17 cellular contexts compared by ENCODE assay signal in genomic region chr20:64010711-64011237, GRCh38. TPM values are rescaled to one million over a fixed set of nuclear protein-coding genes. Genes with fewer than 3 reads are reported as not detected.
A peak's percentile ranks its signal among the peaks of the same experiment; 100 is the strongest.
DNase-seq lines count a peak whose midpoint lies in the region; ATAC-seq, FAIRE-seq and TF ChIP-seq lines count a peak whose summit lies in the region.
"Had no signal": no experiment of that assay in that cellular context is flagged by ENCODE, and none has a peak within 500 bp of the region (broad histone marks: within the 10 kb centered on the region; RNA-seq: fewer than 3 reads in every experiment).

No MANE protein-coding gene starts in this region.

- peak overlapping the region; percentile 76 for H3K27ac Mint-ChIP-seq in activated T-cell treated with anti-CD3 and anti-CD28 coated beads, Interleukin-2, amount 50 U/mL, for 24 hours
- H3K27ac Mint-ChIP-seq in stimulated activated naive CD8-positive, alpha-beta T cell treated with anti-CD3 and anti-CD28 coated beads, Interleukin-15, amount 100 ng/mL, for 72 hours = peak overlapping the region in 1 of 2 donors; percentile 37

- RAD21 ChIA-PET in GM12878 (lab: Charles Lee; ENCODE audit: unreplicated experiment) = interaction anchor here (1.2 to 1.3 kb wide), 2 partner anchors 26 to 45 kb away, joined by 4 read pairs; no protein-coding TSS in a partner anchor

- in situ Hi-C loops in GM12878 (cut with MboI) = no loop called here

- H3K9me3 Mint-ChIP-seq in activated T-cell treated with anti-CD3 and anti-CD28 coated beads, Interleukin-2, amount 50 U/mL, for 24 hours = peaks cover 8% of the 10 kb centered on the region
- H3K9me3 Mint-ChIP-seq in stimulated activated naive CD8-positive, alpha-beta T cell treated with anti-CD3 and anti-CD28 coated beads, Interleukin-15, amount 100 ng/mL, for 72 hours = peaks cover 5 to 20% of the 10 kb centered on the region in 2 donors

- no peaks in the 10 kb centered on the region for H3K27me3 Mint-ChIP-seq in activated T-cell treated with anti-CD3 and anti-CD28 coated beads, Interleukin-2, amount 50 U/mL, for 24 hours
- H3K27me3 Mint-ChIP-seq in stimulated activated naive CD8-positive, alpha-beta T cell treated with anti-CD3 and anti-CD28 coated beads, Interleukin-15, amount 100 ng/mL, for 72 hours = no peaks in the 10 kb centered on the region

- TF ChIP-seq EP300 in GM12878 (IDR thresholded peaks at IDR 0.05; ENCODE audit: borderline replicate concordance in 1 of 2, control insufficient read depth in 1 of 2, low read depth in 2 of 2, low read length in 2 of 2) = 0 out of 4 replicates have a peak, but pooled peaks of 1 of the 2 experiments have one; percentile 42

- BruUV-seq in GM12878 (replicated peaks; lab: Mats Ljungman, UMichigan) = no TSS peak

- CTCF ChIA-PET in GM12878 (lab: Yijun Ruan, JAX) = interaction anchor here (0.8 to 1.3 kb wide), 3 partner anchors 26 to 46 kb away, joined by 3 to 5 read pairs (median 3); partner anchors contain the start of gene PRPF6

- H3K9ac ChIP-seq in GM12878 (ENCODE audit: control insufficient read depth, insufficient read depth, low read length) = peak overlapping the region; percentile 36; the same call in 1 of the 2 replicates

- H3K36me3 ChIP-seq in GM12878 (ENCODE audit: control insufficient read depth in 2 of 2, insufficient read depth in 2 of 2, low read length in 1 of 2) = peaks cover 38 to 59% of the 10 kb centered on the region in 2 experiments

- ATAC-seq in HG03097 (IDR thresholded peaks at IDR 0.05; ENCODE audit: low FRiP score, unreplicated experiment) (peak; percentile 52), GM12878 (peak; percentile 76)
- ATAC-seq in stimulated activated naive CD8-positive, alpha-beta T cell treated with anti-CD3 and anti-CD28 coated beads, Interleukin-15, amount 100 ng/mL, for 72 hours = peak; percentile 71
- ATAC-seq: body of pancreas had no signal

- intact Hi-C loops in GM12878 (cut with micrococcal nuclease; ENCODE audit: unreplicated experiment) = loop anchor here (1.0 kb wide), 1 partner anchor 29 kb away; the partner anchor contains the start of gene PRPF6

- peak; percentile 71 for FAIRE-seq in GM12878 (lab: Jason Lieb, UNC)
- FAIRE-seq: kidney had no signal

- TF ChIP-seq RAD21 in GM12878 (IDR thresholded peaks at IDR 0.05; ENCODE audit: insufficient read depth, low read depth, low read length) = no peak

- no peak overlapping the region for H2AFZ ChIP-seq in GM12878 (ENCODE audit: control insufficient read depth, low read depth, low read length)

- 62% methylated on average over 8 of the region's 8 CpGs for WGBS in GM12878 (ENCODE audit: insufficient coverage, insufficient replicate concordance, low lambda C conversion rate, missing lambda C conversion rate)

- no peaks in the 10 kb centered on the region for H4K20me1 ChIP-seq in GM12878 (ENCODE audit: control insufficient read depth, insufficient read depth)

- SMC1A ChIA-PET in GM12878 (lab: Charles Lee; ENCODE audit: uncharacterized antibody, unreplicated experiment) = interaction anchor here (0.6 to 1.6 kb wide), 4 partner anchors 21 to 47 kb away, joined by 3 to 15 read pairs (median 7); partner anchors contain the start of genes C20orf204, PRPF6 and SAMD10

- TF ChIP-seq CTCF in GM12878 (IDR thresholded peaks at IDR 0.05 in 2 of 3, conservative IDR thresholded peaks at IDR 0.05 in 1 of 3; ENCODE audit: control insufficient read depth in 2 of 3, extremely low read depth in 1 of 3, insufficient read depth in 1 of 3, low read depth in 3 of 3, low read length in 3 of 3) = no peak

- peaks cover 85% of the 10 kb centered on the region for H3K36me3 Mint-ChIP-seq in activated T-cell treated with anti-CD3 and anti-CD28 coated beads, Interleukin-2, amount 50 U/mL, for 24 hours (ENCODE audit: low read depth)

- no peak overlapping the region for H3K4me3 Mint-ChIP-seq in activated T-cell treated with anti-CD3 and anti-CD28 coated beads, Interleukin-2, amount 50 U/mL, for 24 hours
- peak overlapping the region; percentile 24 to 68 for H3K4me3 Mint-ChIP-seq in stimulated activated naive CD8-positive, alpha-beta T cell treated with anti-CD3 and anti-CD28 coated beads, Interleukin-15, amount 100 ng/mL, for 72 hours

- H3K27me3 ChIP-seq in GM12878 (replicated peaks in 1 of 2; ENCODE audit: control insufficient read depth in 2 of 2, insufficient read depth in 2 of 2, low read length in 1 of 2) = no peaks in the 10 kb centered on the region
- H3K27me3 ChIP-seq: body of pancreas, MG63, SJCRH30, spleen, testis had no signal

- peaks cover 9% of the 10 kb centered on the region for H3K79me2 ChIP-seq in GM12878 (ENCODE audit: control insufficient read depth, insufficient read depth, low read length)

- peak overlapping the region; percentile 94 for H3K27ac ChIP-seq in GM12878 (ENCODE audit: control insufficient read depth, insufficient read depth)
- H3K27ac ChIP-seq: body of pancreas, SJCRH30, testis had no signal

- peaks cover 52% of the 10 kb centered on the region for H3K9me3 ChIP-seq in GM12878 (replicated peaks; ENCODE audit: control insufficient read depth, insufficient read depth, low read length)
- H3K9me3 ChIP-seq: body of pancreas, testis had no signal

- H3K4me1 ChIP-seq in GM12878 (ENCODE audit: control insufficient read depth, insufficient read depth, low read length) = peaks cover 27% of the 10 kb centered on the region
- H3K4me1 ChIP-seq: body of pancreas, SJCRH30, testis had no signal

- POLR2A ChIA-PET in GM12878 (lab: Charles Lee) = interaction anchor here (1.0 kb wide), 1 partner anchor 26 kb away, joined by 3 read pairs; no protein-coding TSS in a partner anchor

- no peak for TF ChIP-seq POLR2A in GM12878 (IDR thresholded peaks at IDR 0.05; ENCODE audit: low read depth, low read length)

- DNase-seq in activated T-cell treated with anti-CD3 and anti-CD28 coated beads, Interleukin-2, amount 50 U/mL, for 24 hours = no peak
- DNase-seq in activated T-cell treated with anti-CD3 and anti-CD28 coated beads, Interleukin-2, amount 50 U/mL, for 48 hours = no peak
- DNase-seq in GM12878 (ENCODE audit: low read depth, low spot score) (peak; percentile 31), DMS79 (lab: John Stamatoyannopoulos, UW) (no peak), OCI-M1 (lab: John Stamatoyannopoulos, UW) (no peak)
- peak in 1 of 2 donors; percentile 33 for DNase-seq in stimulated activated naive CD8-positive, alpha-beta T cell treated with anti-CD3 and anti-CD28 coated beads, Interleukin-15, amount 100 ng/mL, for 72 hours
- no peak for DNase-seq in stimulated activated naive CD4-positive, alpha-beta T cell treated with Interleukin-2 at 50 U/mL for 16 hours (lab: John Stamatoyannopoulos, UW)
- DNase-seq: body of pancreas, kidney, MG63, midbrain, SJCRH30, spleen, testis had no signal

- H3K4me2 ChIP-seq in GM12878 (ENCODE audit: control insufficient read depth, insufficient read depth) = no peak overlapping the region

- peaks cover 36% of the 10 kb centered on the region for H3K4me1 Mint-ChIP-seq in activated T-cell treated with anti-CD3 and anti-CD28 coated beads, Interleukin-2, amount 50 U/mL, for 24 hours (ENCODE audit: low read depth)
- H3K4me1 Mint-ChIP-seq in stimulated activated naive CD8-positive, alpha-beta T cell treated with anti-CD3 and anti-CD28 coated beads, Interleukin-15, amount 100 ng/mL, for 72 hours = peaks cover 42% of the 10 kb centered on the region

- no peak overlapping the region for H3K4me3 ChIP-seq in GM12878
- H3K4me3 ChIP-seq: body of pancreas, MG63, SJCRH30, testis had no signal

RNA-seq across cellular contexts. Expression of gene C20orf204, which starts 25.2 kb away (rescaled TPM):
- 125 and 143 TPM in 2 replicates for total RNA-seq in GM12878 (2013; cell fraction: nucleolus; rRNA removed)
- 32.4 and 39.5 TPM in 2 replicates for total RNA-seq in GM12878 (2014; rRNA removed)
- 3.6 and 4.4 TPM in 2 replicates for total RNA-seq in GM12878 (2014; rRNA removed; fragmentation: Illumina TruSeq; extraction: Trizol)
- total RNA-seq in GM12878 (2021) = 49.1 and 56.0 TPM in 2 replicates
- 4.1 TPM for polyA plus RNA-seq in GM12878 (2011; ENCODE audit: low read depth)
- 2.9 and 6.9 TPM in 2 replicates for polyA plus RNA-seq in GM12878 (2011; rRNA removed)
- polyA plus RNA-seq in GM12878 (2011; cell fraction: cytosol; rRNA removed) = 13.5 and 27.8 TPM in 2 replicates
- polyA plus RNA-seq in GM12878 (2011; cell fraction: nucleus; rRNA removed) = 95.3 and 97.7 TPM in 2 replicates
- 23.6 and 27.4 TPM in 2 replicates for polyA plus RNA-seq in GM12878 (2012)
- 0.48 and 1.6 TPM in 2 replicates for polyA plus RNA-seq in GM12878 (2014; fragmentation: Illumina TruSeq; extraction: Trizol)
- polyA plus RNA-seq in GM12878 (2014; fragmentation: Nextera tagmentation; extraction: Ambion mirVana) = under 1 TPM; 0.24 to 0.38 TPM
- polyA plus RNA-seq in GM12878 (2014; rRNA removed) = 37.1 and 42.9 TPM in 2 replicates
- polyA plus RNA-seq in GM12878 (2016; fragmentation: Nextera tagmentation; extraction: Ambion mirVana) = 10 to 100 TPM; 17.9 to 20.4 TPM
- 2.6 and 8.0 TPM in 2 replicates for polyA minus RNA-seq in GM12878 (2011; rRNA and poly(A)+ RNA removed)
- 5.6 and 6.0 TPM in 2 replicates for polyA minus RNA-seq in GM12878 (2011; cell fraction: cytosol; rRNA and poly(A)+ RNA removed)
- 20.7 and 27.4 TPM in 2 replicates for polyA minus RNA-seq in GM12878 (2011; cell fraction: nucleus; rRNA and poly(A)+ RNA removed)

RNA-seq across cellular contexts. Expression of gene PRPF6, which starts 29.8 kb away (rescaled TPM):
- 134 and 156 TPM in 2 replicates for total RNA-seq in GM12878 (2013; cell fraction: nucleolus; rRNA removed)
- total RNA-seq in GM12878 (2014; rRNA removed) = 57.6 and 62.5 TPM in 2 replicates
- 66.1 and 72.2 TPM in 2 replicates for total RNA-seq in GM12878 (2014; rRNA removed; fragmentation: Illumina TruSeq; extraction: Trizol)
- total RNA-seq in GM12878 (2021) = 100 and 102 TPM in 2 replicates
- polyA plus RNA-seq in GM12878 (2011; ENCODE audit: low read depth) = 52.6 TPM
- polyA plus RNA-seq in GM12878 (2011; rRNA removed) = 33.4 and 52.7 TPM in 2 replicates
- polyA plus RNA-seq in GM12878 (2011; cell fraction: cytosol; rRNA removed) = 56.1 and 59.7 TPM in 2 replicates
- polyA plus RNA-seq in GM12878 (2011; cell fraction: nucleus; rRNA removed) = 68.3 and 113 TPM in 2 replicates
- 74.7 and 84.6 TPM in 2 replicates for polyA plus RNA-seq in GM12878 (2012)
- polyA plus RNA-seq in GM12878 (2014; fragmentation: Illumina TruSeq; extraction: Trizol) = 53.4 and 73.9 TPM in 2 replicates
- 10 to 100 TPM in 1 of 2 experiments, 1 to 10 TPM in 1; 5.0 to 10.7 TPM for polyA plus RNA-seq in GM12878 (2014; fragmentation: Nextera tagmentation; extraction: Ambion mirVana)
- 70.4 and 71.9 TPM in 2 replicates for polyA plus RNA-seq in GM12878 (2014; rRNA removed)
- 100 to 1,000 TPM in 1 of 2 experiments, 10 to 100 TPM in 1; 97.9 to 102 TPM for polyA plus RNA-seq in GM12878 (2016; fragmentation: Nextera tagmentation; extraction: Ambion mirVana)
- 56.6 and 60.4 TPM in 2 replicates for polyA minus RNA-seq in GM12878 (2011; rRNA and poly(A)+ RNA removed)
- 25.3 and 31.2 TPM in 2 replicates for polyA minus RNA-seq in GM12878 (2011; cell fraction: cytosol; rRNA and poly(A)+ RNA removed)
- polyA minus RNA-seq in GM12878 (2011; cell fraction: nucleus; rRNA and poly(A)+ RNA removed) = 22.7 and 36.7 TPM in 2 replicates

RNA-seq across cellular contexts. Expression of gene SAMD10, which starts 31.3 kb away (rescaled TPM):
- 118 and 125 TPM in 2 replicates for total RNA-seq in GM12878 (2013; cell fraction: nucleolus; rRNA removed)
- total RNA-seq in GM12878 (2014; rRNA removed) (20.2 and 23.9 TPM in 2 replicates), GM12878 (2014; rRNA removed; fragmentation: Illumina TruSeq; extraction: Trizol) (7.3 and 9.1 TPM in 2 replicates), GM12878 (2021) (42.1 and 42.7 TPM in 2 replicates)
- polyA plus RNA-seq in GM12878 (2011; ENCODE audit: low read depth) = 26.5 TPM
- polyA plus RNA-seq in GM12878 (2011; rRNA removed) (14.1 and 28.4 TPM in 2 replicates), GM12878 (2014; fragmentation: Illumina TruSeq; extraction: Trizol) (4.7 and 16.3 TPM in 2 replicates), GM12878 (2014; fragmentation: Nextera tagmentation; extraction: Ambion mirVana) (1 to 10 TPM; 1.3 to 3.5 TPM), GM12878 (2014; rRNA removed) (51.4 and 52.0 TPM in 2 replicates), GM12878 (2016; fragmentation: Nextera tagmentation; extraction: Ambion mirVana) (10 to 100 TPM; 16.1 to 19.5 TPM)
- 45.8 and 64.7 TPM in 2 replicates for polyA plus RNA-seq in GM12878 (2011; cell fraction: cytosol; rRNA removed)
- polyA plus RNA-seq in GM12878 (2011; cell fraction: nucleus; rRNA removed) = 503 and 608 TPM in 2 replicates
- 51.9 and 72.0 TPM in 2 replicates for polyA plus RNA-seq in GM12878 (2012)
- polyA minus RNA-seq in GM12878 (2011; rRNA and poly(A)+ RNA removed) = 4.3 and 15.1 TPM in 2 replicates
- polyA minus RNA-seq in GM12878 (2011; cell fraction: cytosol; rRNA and poly(A)+ RNA removed) = 12.4 and 12.9 TPM in 2 replicates
- 18.6 and 20.6 TPM in 2 replicates for polyA minus RNA-seq in GM12878 (2011; cell fraction: nucleus; rRNA and poly(A)+ RNA removed)
- total RNA-seq: SJCRH30 had no signal

RNA-seq across cellular contexts. Expression of gene SOX18, which starts 38.7 kb away (rescaled TPM):
- total RNA-seq in GM12878 (2013; cell fraction: nucleolus; rRNA removed) = 25.0 and 25.2 TPM in 2 replicates
- total RNA-seq in GM12878 (2014; rRNA removed) = 0.16 and 0.28 TPM in 2 replicates
- total RNA-seq in GM12878 (2014; rRNA removed; fragmentation: Illumina TruSeq; extraction: Trizol) = 0.09 TPM in 2 replicates
- total RNA-seq in GM12878 (2021) = 5.6 TPM in 2 replicates
- 0.13 TPM for polyA plus RNA-seq in GM12878 (2011; ENCODE audit: low read depth)
- 0.24 and 0.53 TPM in 2 replicates for polyA plus RNA-seq in GM12878 (2011; rRNA removed)
- polyA plus RNA-seq in GM12878 (2011; cell fraction: cytosol; rRNA removed) = 1.7 and 2.7 TPM in 2 replicates
- 6.0 and 7.2 TPM in 2 replicates for polyA plus RNA-seq in GM12878 (2011; cell fraction: nucleus; rRNA removed)
- 1.3 and 2.5 TPM in 2 replicates for polyA plus RNA-seq in GM12878 (2012)
- polyA plus RNA-seq in GM12878 (2014; fragmentation: Illumina TruSeq; extraction: Trizol) = not detected in 2 replicates
- under 1 TPM; 0.05 TPM for polyA plus RNA-seq in GM12878 (2014; fragmentation: Nextera tagmentation; extraction: Ambion mirVana)
- 2.1 and 2.2 TPM in 2 replicates for polyA plus RNA-seq in GM12878 (2014; rRNA removed)
- not detected for polyA plus RNA-seq in GM12878 (2016; fragmentation: Nextera tagmentation; extraction: Ambion mirVana)
- polyA minus RNA-seq in GM12878 (2011; rRNA and poly(A)+ RNA removed) = 0.37 and 0.46 TPM in 2 replicates
- 5.1 and 8.3 TPM in 2 replicates for polyA minus RNA-seq in GM12878 (2011; cell fraction: cytosol; rRNA and poly(A)+ RNA removed)
- polyA minus RNA-seq in GM12878 (2011; cell fraction: nucleus; rRNA and poly(A)+ RNA removed) = 1.6 and 3.3 TPM in 2 replicates
- total RNA-seq: Daoy, HT-29 had no signal

RNA-seq across cellular contexts. Expression of gene ZNF512B, which starts 41.0 kb away (rescaled TPM):
- total RNA-seq in GM12878 (2013; cell fraction: nucleolus; rRNA removed) = 16.9 and 19.5 TPM in 2 replicates
- total RNA-seq in GM12878 (2014; rRNA removed) = 11.2 and 12.1 TPM in 2 replicates
- 5.2 and 5.6 TPM in 2 replicates for total RNA-seq in GM12878 (2014; rRNA removed; fragmentation: Illumina TruSeq; extraction: Trizol)
- 21.2 and 23.9 TPM in 2 replicates for total RNA-seq in GM12878 (2021)
- 4.3 TPM for polyA plus RNA-seq in GM12878 (2011; ENCODE audit: low read depth)
- polyA plus RNA-seq in GM12878 (2011; rRNA removed) = 1.8 and 2.8 TPM in 2 replicates
- polyA plus RNA-seq in GM12878 (2011; cell fraction: cytosol; rRNA removed) = 4.7 and 6.6 TPM in 2 replicates
- polyA plus RNA-seq in GM12878 (2011; cell fraction: nucleus; rRNA removed) = 39.6 and 50.7 TPM in 2 replicates
- 11.0 and 14.2 TPM in 2 replicates for polyA plus RNA-seq in GM12878 (2012)
- polyA plus RNA-seq in GM12878 (2014; fragmentation: Illumina TruSeq; extraction: Trizol) = 2.0 and 5.1 TPM in 2 replicates
- polyA plus RNA-seq in GM12878 (2014; fragmentation: Nextera tagmentation; extraction: Ambion mirVana) = under 1 TPM; 0.06 to 0.09 TPM
- polyA plus RNA-seq in GM12878 (2014; rRNA removed) = 12.2 and 15.2 TPM in 2 replicates
- 1 to 10 TPM; 1.1 to 1.6 TPM for polyA plus RNA-seq in GM12878 (2016; fragmentation: Nextera tagmentation; extraction: Ambion mirVana)
- polyA minus RNA-seq in GM12878 (2011; rRNA and poly(A)+ RNA removed) = 1.8 and 4.2 TPM in 2 replicates
- 2.4 and 2.7 TPM in 2 replicates for polyA minus RNA-seq in GM12878 (2011; cell fraction: cytosol; rRNA and poly(A)+ RNA removed)
- polyA minus RNA-seq in GM12878 (2011; cell fraction: nucleus; rRNA and poly(A)+ RNA removed) = 4.0 and 6.9 TPM in 2 replicates
